Comparison of ENCODE assay signal across 23 cellular contexts in the genomic region with DNA sequence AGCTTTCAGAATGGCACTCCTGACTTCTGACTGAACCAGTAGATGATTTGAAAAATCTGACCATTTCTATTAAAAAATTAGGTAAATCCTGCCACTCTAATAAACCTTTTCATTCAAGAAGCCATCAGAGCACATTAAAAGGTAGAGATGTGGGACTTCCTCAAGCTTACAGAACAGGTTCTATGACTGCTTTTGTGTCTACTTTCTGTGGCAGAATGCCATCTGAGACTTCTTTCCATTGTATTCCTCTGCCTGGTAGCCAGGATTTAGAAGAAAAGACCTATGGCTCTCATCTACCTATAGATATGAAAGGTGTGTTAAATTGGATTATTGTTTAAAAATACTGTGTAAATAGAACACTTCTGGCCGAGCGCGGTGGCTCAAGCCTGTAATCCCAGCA.
DNase-seq lines count a peak whose midpoint lies in the region; ATAC-seq, FAIRE-seq and TF ChIP-seq lines count a peak whose summit lies in the region.
"Had no signal": no experiment of that assay in that cellular context is flagged by ENCODE, and none has a peak within 500 bp of the region (broad histone marks: within the 10 kb centered on the region; RNA-seq: fewer than 3 reads in every experiment).

No MANE protein-coding gene starts in this region.

- intact Hi-C loops in vagina (cut with DNase I), result no loop called here
- intact Hi-C loops in posterior cingulate gyrus (cut with DNase I), result no loop called here
- intact Hi-C loops in activated naive CD4-positive, alpha-beta T cell treated with anti-CD3 and anti-CD28 coated beads for 36 hours (cut with micrococcal nuclease), result no loop called here

- H3K9me3 Mint-ChIP-seq in astrocyte (ENCODE audit: unreplicated experiment), result no peaks in the 10 kb centered on the region
- no peaks in the 10 kb centered on the region for H3K9me3 Mint-ChIP-seq in activated naive CD4-positive, alpha-beta T cell treated with anti-CD3 and anti-CD28 coated beads for 36 hours
- H3K9me3 Mint-ChIP-seq: CD4-positive, alpha-beta T cell; HFFc6 had no signal

- H4K20me1 ChIP-seq in astrocyte (ENCODE audit: insufficient read depth, low read length), result no peaks in the 10 kb centered on the region

- DNase-seq in DMS53 (lab: John Stamatoyannopoulos, UW) (peak; percentile 33), DMS53 treated with DMSO at 0.1 percent for 48 hours (lab: John Stamatoyannopoulos, UW; ENCODE audit: unreplicated experiment) (no peak), LNCaP clone FGC (ENCODE audit: low read depth) (peak; percentile 64), astrocyte (ENCODE audit: low read depth) (no peak), vagina (ENCODE audit: extremely low spot score in 2 of 2) (no peak), posterior cingulate gyrus (no peak)
- no peak for DNase-seq in activated naive CD4-positive, alpha-beta T cell treated with anti-CD3 and anti-CD28 coated beads for 36 hours
- DNase-seq: AML-193; Caco-2; CD4-positive, alpha-beta T cell; DMS153; DND-41; EL; GOT3; H7; HFFc6 had no signal

- H3K27ac ChIP-seq in astrocyte (ENCODE audit: low read depth, low read length) (no peak overlapping the region), vagina (no peak overlapping the region)
- H3K27ac ChIP-seq: 22Rv1, C4-2B had no signal

- H3K36me3 ChIP-seq in astrocyte (ENCODE audit: insufficient read depth, low read length) (no peaks in the 10 kb centered on the region), vagina (no peaks in the 10 kb centered on the region)

- H2AFZ ChIP-seq in astrocyte (ENCODE audit: low read depth, low read length), result no peak overlapping the region

- no peaks in the 10 kb centered on the region for H3K27me3 Mint-ChIP-seq in astrocyte (ENCODE audit: low read depth, unreplicated experiment)
- H3K27me3 Mint-ChIP-seq in activated naive CD4-positive, alpha-beta T cell treated with anti-CD3 and anti-CD28 coated beads for 36 hours (ENCODE audit: low read depth), result no peaks in the 10 kb centered on the region
- H3K27me3 Mint-ChIP-seq: CD4-positive, alpha-beta T cell had no signal

- H3K4me1 Mint-ChIP-seq in astrocyte (ENCODE audit: low read depth, unreplicated experiment), result peaks cover 30% of the 10 kb centered on the region
- H3K4me1 Mint-ChIP-seq in activated naive CD4-positive, alpha-beta T cell treated with anti-CD3 and anti-CD28 coated beads for 36 hours (ENCODE audit: low read depth), result peaks cover 19% of the 10 kb centered on the region

- H3K4me3 Mint-ChIP-seq in astrocyte (ENCODE audit: unreplicated experiment), result no peak overlapping the region
- no peak overlapping the region for H3K4me3 Mint-ChIP-seq in activated naive CD4-positive, alpha-beta T cell treated with anti-CD3 and anti-CD28 coated beads for 36 hours
- H3K4me3 Mint-ChIP-seq: CD4-positive, alpha-beta T cell; HFFc6 had no signal

- H3K36me3 Mint-ChIP-seq in astrocyte (ENCODE audit: low read depth, unreplicated experiment), result no peaks in the 10 kb centered on the region
- no peaks in the 10 kb centered on the region for H3K36me3 Mint-ChIP-seq in activated naive CD4-positive, alpha-beta T cell treated with anti-CD3 and anti-CD28 coated beads for 36 hours (ENCODE audit: low read depth)

- H3K9me3 ChIP-seq in astrocyte (ENCODE audit: insufficient read depth, low read depth, low read length) (no peaks in the 10 kb centered on the region), vagina (no peaks in the 10 kb centered on the region)
- H3K9me3 ChIP-seq: A549, Caco-2 had no signal

- H3K27ac Mint-ChIP-seq in astrocyte (ENCODE audit: unreplicated experiment), result peak overlapping the region; percentile 15
- no peak overlapping the region for H3K27ac Mint-ChIP-seq in activated naive CD4-positive, alpha-beta T cell treated with anti-CD3 and anti-CD28 coated beads for 36 hours
- H3K27ac Mint-ChIP-seq: CD4-positive, alpha-beta T cell; HFFc6 had no signal

- H3K4me2 ChIP-seq in astrocyte (ENCODE audit: low read length), result no peak overlapping the region
- H3K4me2 ChIP-seq: A549 had no signal

- H3K9ac ChIP-seq in astrocyte (ENCODE audit: low read length), result no peak overlapping the region

- TF ChIP-seq CTCF in LNCaP clone FGC (IDR thresholded peaks at IDR 0.05; ENCODE audit: control insufficient read depth, extremely low read depth, insufficient read depth), result no peak
- no peak for TF ChIP-seq CTCF in astrocyte (IDR thresholded peaks at IDR 0.05; ENCODE audit: insufficient read depth, low read depth, low read length)
- TF ChIP-seq CTCF in vagina (IDR thresholded peaks at IDR 0.05), result no peak

- no peaks in the 10 kb centered on the region for H3K27me3 ChIP-seq in astrocyte (ENCODE audit: insufficient read depth, low read length)
- no peaks in the 10 kb centered on the region for H3K27me3 ChIP-seq in vagina

- H3K4me1 ChIP-seq in astrocyte (ENCODE audit: insufficient read depth, low read length) (peaks cover 13% of the 10 kb centered on the region), vagina (no peaks in the 10 kb centered on the region)

- CTCF ChIA-PET in activated naive CD4-positive, alpha-beta T cell treated with anti-CD3 and anti-CD28 coated beads for 36 hours (lab: Charles Lee), result no interaction called here

- TF ChIP-seq POLR2A in vagina (IDR thresholded peaks at IDR 0.05), result no peak

- no peak for FAIRE-seq in astrocyte (lab: Jason Lieb, UNC)
- FAIRE-seq: A549, D721Med, GM12878 had no signal

- peak; percentile 90 for ATAC-seq in esophagus mucosa
- ATAC-seq: A549, GM12878, HCT116 had no signal

- H3K4me3 ChIP-seq in LNCaP clone FGC (ENCODE audit: low read depth, low read length) (no peak overlapping the region), astrocyte (ENCODE audit: insufficient read depth, low read depth, low read length) (no peak overlapping the region), vagina (no peak overlapping the region)
- H3K4me3 ChIP-seq: A549, GM12878 had no signal

- no peaks in the 10 kb centered on the region for H3K79me2 ChIP-seq in astrocyte (ENCODE audit: insufficient read depth, low read length)

Comparison
In these comparisons a context has a peak if more than half of its experiments do, and no peak if none do; other contexts are left out.
1. DNase-seq: peak in DMS53 (single experiment) and LNCaP clone FGC (single experiment); none in DMS53 treated with DMSO at 0.1 percent for 48 hours (single experiment), astrocyte (single experiment), vagina (0 of 2), posterior cingulate gyrus (0 of 10) and activated naive CD4-positive, alpha-beta T cell treated with anti-CD3 and anti-CD28 coated beads for 36 hours (single experiment).